ENCODE assay signal across 12 cellular contexts in genomic region chr9:131272212-131272611, GRCh38. TPM values are rescaled to one million over a fixed set of nuclear protein-coding genes. Genes with fewer than 3 reads are reported as not detected.
A peak's percentile ranks its signal among the peaks of the same experiment; 100 is the strongest.
DNase-seq lines count a peak whose midpoint lies in the region; ATAC-seq lines count a peak whose summit lies in the region.
"Had no signal": no experiment of that assay in that cellular context is flagged by ENCODE, and none has a peak within 500 bp of the region (broad histone marks: within the 10 kb centered on the region; RNA-seq: fewer than 3 reads in every experiment).

No MANE protein-coding gene starts in this region.

- peak overlapping the region; percentile 35 for H3K27ac ChIP-seq in layer of hippocampus (ENCODE audit: low read depth, low read length)
- peak overlapping the region; percentile 45 for H3K27ac ChIP-seq in substantia nigra (ENCODE audit: low read depth, low read length, poor library complexity, severe bottlenecking)
- H3K27ac ChIP-seq: PC-9 had no signal

- H3K4me1 Mint-ChIP-seq in activated T-cell treated with anti-CD3 and anti-CD28 coated beads, Interleukin-2, amount 50 U/mL, for 4 hours (ENCODE audit: low read depth) = peaks cover 49% of the 10 kb centered on the region
- H3K4me1 Mint-ChIP-seq in activated CD4-positive, alpha-beta memory T cell treated with anti-CD3 and anti-CD28 coated beads, Interleukin-2, amount 10 ng/mL, durations not matched to agents 7 days and 5 days = peaks cover 43% of the 10 kb centered on the region

- CTCF ChIA-PET in activated CD4-positive, alpha-beta memory T cell treated with anti-CD3 and anti-CD28 coated beads, Interleukin-2, amount 10 ng/mL, durations not matched to agents 7 days and 5 days (lab: Charles Lee) = interaction anchor here (1.1 to 11.4 kb wide), 4 partner anchors 19 to 93 kb away, joined by 4 to 189 read pairs (median 6); no protein-coding TSS in a partner anchor

- H3K27me3 Mint-ChIP-seq in activated T-cell treated with anti-CD3 and anti-CD28 coated beads, Interleukin-2, amount 50 U/mL, for 4 hours (ENCODE audit: low read depth) = no peaks in the 10 kb centered on the region
- no peaks in the 10 kb centered on the region for H3K27me3 Mint-ChIP-seq in activated CD4-positive, alpha-beta memory T cell treated with anti-CD3 and anti-CD28 coated beads, Interleukin-2, amount 10 ng/mL, durations not matched to agents 7 days and 5 days

- no peaks in the 10 kb centered on the region for H3K36me3 Mint-ChIP-seq in activated T-cell treated with anti-CD3 and anti-CD28 coated beads, Interleukin-2, amount 50 U/mL, for 4 hours (ENCODE audit: insufficient read depth)
- peaks cover 64% of the 10 kb centered on the region for H3K36me3 Mint-ChIP-seq in activated CD4-positive, alpha-beta memory T cell treated with anti-CD3 and anti-CD28 coated beads, Interleukin-2, amount 10 ng/mL, durations not matched to agents 7 days and 5 days (ENCODE audit: low read depth)

- POLR2A ChIA-PET in activated CD4-positive, alpha-beta memory T cell treated with anti-CD3 and anti-CD28 coated beads, Interleukin-2, amount 10 ng/mL, durations not matched to agents 7 days and 5 days (lab: Charles Lee) = interaction anchor here (1.4 to 14.3 kb wide), 5 partner anchors 6 to 406 kb away, joined by 5 to 557 read pairs (median 46); partner anchors contain the start of gene NUP214

- ATAC-seq in activated T-cell treated with anti-CD3 and anti-CD28 coated beads, Interleukin-2, amount 50 U/mL, for 4 hours = no peak

- H3K27me3 ChIP-seq in layer of hippocampus (ENCODE audit: control insufficient read depth, insufficient read depth, low read length) = no peaks in the 10 kb centered on the region
- H3K27me3 ChIP-seq: ascending aorta had no signal

- peak overlapping the region; percentile 88 for H3K4me3 Mint-ChIP-seq in activated T-cell treated with anti-CD3 and anti-CD28 coated beads, Interleukin-2, amount 50 U/mL, for 4 hours
- H3K4me3 Mint-ChIP-seq in activated CD4-positive, alpha-beta memory T cell treated with anti-CD3 and anti-CD28 coated beads, Interleukin-2, amount 10 ng/mL, durations not matched to agents 7 days and 5 days = peak overlapping the region; percentile 89

- no peak for DNase-seq in activated T-cell treated with anti-CD3 and anti-CD28 coated beads, Interleukin-2, amount 50 U/mL, for 4 hours
- no peak for DNase-seq in activated T-cell treated with anti-CD3 and anti-CD28 coated beads, Interleukin-2, amount 50 U/mL, for 1 hour
- DNase-seq in activated CD4-positive, alpha-beta memory T cell treated with anti-CD3 and anti-CD28 coated beads, Interleukin-2, amount 10 ng/mL, durations not matched to agents 7 days and 5 days = no peak
- DNase-seq in substantia nigra (lab: John Stamatoyannopoulos, UW) (no peak), CD1c-positive myeloid dendritic cell (ENCODE audit: extremely low spot score) (no peak), COLO829 (ENCODE audit: low spot score) (no peak), NCI-H2029 (lab: John Stamatoyannopoulos, UW) (no peak)
- DNase-seq: activated CD4-positive, CD25-positive, alpha-beta regulatory T cell; GDM1; PC-9 had no signal

- H3K9me3 Mint-ChIP-seq in activated T-cell treated with anti-CD3 and anti-CD28 coated beads, Interleukin-2, amount 50 U/mL, for 4 hours = no peaks in the 10 kb centered on the region
- H3K9me3 Mint-ChIP-seq in activated CD4-positive, alpha-beta memory T cell treated with anti-CD3 and anti-CD28 coated beads, Interleukin-2, amount 10 ng/mL, durations not matched to agents 7 days and 5 days = no peaks in the 10 kb centered on the region

- peak overlapping the region; percentile 97 for H3K27ac Mint-ChIP-seq in activated CD4-positive, alpha-beta memory T cell treated with anti-CD3 and anti-CD28 coated beads, Interleukin-2, amount 10 ng/mL, durations not matched to agents 7 days and 5 days

RNA-seq across cellular contexts. Expression of gene FAM78A, which starts 4.1 kb away (rescaled TPM):
- total RNA-seq in activated T-cell treated with anti-CD3 and anti-CD28 coated beads, Interleukin-2, amount 50 U/mL, for 4 hours = 10 to 100 TPM; 24.1 to 31.3 (median 29.8) TPM
- 10 to 100 TPM; 86.5 to 88.7 TPM for total RNA-seq in activated CD4-positive, alpha-beta memory T cell treated with anti-CD3 and anti-CD28 coated beads, Interleukin-2, amount 10 ng/mL, durations not matched to agents 7 days and 5 days

RNA-seq across cellular contexts. Expression of gene PLPP7, which starts 17.3 kb away (rescaled TPM):
- not detected for total RNA-seq in activated T-cell treated with anti-CD3 and anti-CD28 coated beads, Interleukin-2, amount 50 U/mL, for 4 hours
- total RNA-seq in activated CD4-positive, alpha-beta memory T cell treated with anti-CD3 and anti-CD28 coated beads, Interleukin-2, amount 10 ng/mL, durations not matched to agents 7 days and 5 days = not detected
- total RNA-seq: PC-9 had no signal
